7 cellular contexts compared by ENCODE assay signal in the genomic region with DNA sequence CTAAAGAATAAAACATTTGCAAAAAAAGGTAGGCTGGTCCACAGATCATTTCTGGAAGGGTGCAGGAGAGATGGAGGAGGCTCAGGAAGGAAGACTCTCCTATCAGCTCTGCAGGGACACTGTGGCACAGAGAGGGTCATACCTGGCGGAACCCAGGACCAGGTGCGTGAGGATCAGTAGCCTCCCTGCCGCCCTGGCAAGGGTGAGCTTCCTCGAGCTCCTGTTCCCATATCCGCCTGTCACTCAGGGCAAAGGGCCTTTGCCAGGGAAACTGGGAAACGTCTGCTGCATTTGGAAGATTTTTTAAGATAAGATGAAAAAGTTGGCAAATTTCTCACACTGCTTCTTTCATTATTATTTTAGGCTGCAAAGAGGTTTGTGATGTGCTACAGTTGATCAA.
"Had no signal": no experiment of that assay in that cellular context is flagged by ENCODE, and none has a peak within 500 bp of the region (broad histone marks: within the 10 kb centered on the region; RNA-seq: fewer than 3 reads in every experiment).

No MANE protein-coding gene starts in this region.

- ATAC-seq: HCT116, K562 had no signal

- DNase-seq: GM23248, GOT3, H7, HFFc6, IMR-90 had no signal
